In genomic region chr12:89863968-89864367, GRCh38 we compare ENCODE assay signal across 7 cellular contexts.
DNase-seq lines count a peak whose midpoint lies in the region; ATAC-seq, FAIRE-seq and TF ChIP-seq lines count a peak whose summit lies in the region.

No MANE protein-coding gene starts in this region.

- H3K18ac ChIP-seq in mesenchymal stem cell (ENCODE audit: low read depth in 1 of 2, low read length in 2 of 2) = no peak overlapping the region

- H3K4me3 Mint-ChIP-seq in activated CD8-positive, alpha-beta T cell treated with anti-CD3 and anti-CD28 coated beads, Interleukin-2, amount 10 ng/mL, durations not matched to agents 7 days and 5 days = peak overlapping the region; percentile 73

- H3K27me3 ChIP-seq in neutrophil (no peaks in the 10 kb centered on the region), mesenchymal stem cell (ENCODE audit: control insufficient read depth in 1 of 2, insufficient read depth in 1 of 2, low read length in 2 of 2) (no peaks in the 10 kb centered on the region)

- peak overlapping the region in 1 of 2 experiments; percentile 54 for H3K4me3 ChIP-seq in neutrophil (ENCODE audit: low read depth in 1 of 2, low read length in 1 of 2)
- H3K4me3 ChIP-seq in mesenchymal stem cell (ENCODE audit: insufficient read depth in 1 of 2, low read depth in 1 of 2, low read length in 2 of 2) = no peak overlapping the region

- no peak overlapping the region for H3K4ac ChIP-seq in mesenchymal stem cell (ENCODE audit: low read depth in 1 of 2, low read length in 2 of 2)

- FAIRE-seq in H54 (lab: Jason Lieb, UNC) = no peak

- H4K91ac ChIP-seq in mesenchymal stem cell (ENCODE audit: low read length) = no peak overlapping the region

- no peaks in the 10 kb centered on the region for H3K27me3 Mint-ChIP-seq in activated CD8-positive, alpha-beta T cell treated with anti-CD3 and anti-CD28 coated beads, Interleukin-2, amount 10 ng/mL, durations not matched to agents 7 days and 5 days (ENCODE audit: low read depth)

- no peak overlapping the region for H3K14ac ChIP-seq in mesenchymal stem cell (ENCODE audit: low read length in 2 of 2)

- peak overlapping the region; percentile 90 for H3K27ac Mint-ChIP-seq in activated CD8-positive, alpha-beta T cell treated with anti-CD3 and anti-CD28 coated beads, Interleukin-2, amount 10 ng/mL, durations not matched to agents 7 days and 5 days

- H3K4me1 ChIP-seq in neutrophil (ENCODE audit: control insufficient read depth in 1 of 2, insufficient read depth in 1 of 2, low read depth in 1 of 2, low read length in 1 of 2) = peaks cover 28 to 37% of the 10 kb centered on the region in 2 experiments
- H3K4me1 ChIP-seq in mesenchymal stem cell (ENCODE audit: control insufficient read depth, insufficient read depth, low read depth, low read length) = no peaks in the 10 kb centered on the region

- H3K9ac ChIP-seq in mesenchymal stem cell (ENCODE audit: low read length) = no peak overlapping the region

- no peak for DNase-seq in activated CD8-positive, alpha-beta T cell treated with anti-CD3 and anti-CD28 coated beads, Interleukin-2, amount 10 ng/mL, durations not matched to agents 7 days and 5 days
- DNase-seq in mesenchymal stem cell (no peak), H54 (ENCODE audit: insufficient read length, low spot score) (no peak)

- H3K36me3 Mint-ChIP-seq in activated CD8-positive, alpha-beta T cell treated with anti-CD3 and anti-CD28 coated beads, Interleukin-2, amount 10 ng/mL, durations not matched to agents 7 days and 5 days (ENCODE audit: low read depth) = peaks cover 29% of the 10 kb centered on the region

- no peak overlapping the region for H2BK5ac ChIP-seq in mesenchymal stem cell (ENCODE audit: low read depth, low read length, poor library complexity, severe bottlenecking)

- no peak overlapping the region for H3K4me2 ChIP-seq in mesenchymal stem cell (ENCODE audit: low read length, poor library complexity, severe bottlenecking)

- TF ChIP-seq CTCF in neutrophil (IDR thresholded peaks at IDR 0.05) = no peak

- POLR2A ChIA-PET in activated CD8-positive, alpha-beta T cell treated with anti-CD3 and anti-CD28 coated beads, Interleukin-2, amount 10 ng/mL, durations not matched to agents 7 days and 5 days (lab: Charles Lee) = interaction anchor here (0.6 to 2.4 kb wide), 6 partner anchors 16 to 157 kb away, joined by 3 to 17 read pairs (median 4); partner anchors contain the start of gene ATP2B1

- H2BK15ac ChIP-seq in mesenchymal stem cell (ENCODE audit: low read depth, poor library complexity, severe bottlenecking) = no peak overlapping the region

- no peak overlapping the region for H2AFZ ChIP-seq in mesenchymal stem cell (ENCODE audit: low read depth, low read length)

- H3K27ac ChIP-seq in neutrophil (peak overlapping the region; percentile 97), mesenchymal stem cell (ENCODE audit: low read length, poor library complexity, severe bottlenecking) (no peak overlapping the region)

- no peak overlapping the region for H4K8ac ChIP-seq in mesenchymal stem cell (ENCODE audit: low read length)

- no peak overlapping the region for H2BK12ac ChIP-seq in mesenchymal stem cell (ENCODE audit: low read length in 2 of 2)

- no peak overlapping the region for H2BK120ac ChIP-seq in mesenchymal stem cell (ENCODE audit: low read depth, low read length)

- no peak overlapping the region for H3K23ac ChIP-seq in mesenchymal stem cell (ENCODE audit: low read length in 2 of 2)

- H3K9me3 ChIP-seq in neutrophil = no peaks in the 10 kb centered on the region
- H3K9me3 ChIP-seq in mesenchymal stem cell (ENCODE audit: control insufficient read depth, low read length) = no peaks in the 10 kb centered on the region

- H3K36me3 ChIP-seq in neutrophil (no peaks in the 10 kb centered on the region), mesenchymal stem cell (ENCODE audit: control insufficient read depth in 1 of 2, insufficient read depth in 2 of 2, low read depth in 1 of 2, low read length in 2 of 2) (no peaks in the 10 kb centered on the region)

- CTCF ChIA-PET in activated CD8-positive, alpha-beta T cell treated with anti-CD3 and anti-CD28 coated beads, Interleukin-2, amount 10 ng/mL, durations not matched to agents 7 days and 5 days (lab: Charles Lee) = interaction anchor here (0.8 to 1.4 kb wide), 4 partner anchors 17 to 322 kb away, joined by 3 to 4 read pairs (median 3); no protein-coding TSS in a partner anchor

- peak; percentile 32 for ATAC-seq in GM19328 (IDR thresholded peaks at IDR 0.05; ENCODE audit: unreplicated experiment)
- peak; percentile 16 for ATAC-seq in HG03469 (IDR thresholded peaks at IDR 0.05; ENCODE audit: unreplicated experiment)
- ATAC-seq in activated CD8-positive, alpha-beta T cell treated with anti-CD3 and anti-CD28 coated beads, Interleukin-2, amount 10 ng/mL, durations not matched to agents 7 days and 5 days = peak; percentile 61
- ATAC-seq in GM19023 (IDR thresholded peaks at IDR 0.05; ENCODE audit: unreplicated experiment) = no peak

- peaks cover 12% of the 10 kb centered on the region for H3K9me3 Mint-ChIP-seq in activated CD8-positive, alpha-beta T cell treated with anti-CD3 and anti-CD28 coated beads, Interleukin-2, amount 10 ng/mL, durations not matched to agents 7 days and 5 days (ENCODE audit: insufficient read depth)

- no peaks in the 10 kb centered on the region for H3K79me1 ChIP-seq in mesenchymal stem cell (replicated peaks; ENCODE audit: low read length, poor library complexity, severe bottlenecking)

- no peak for TF ChIP-seq POLR2A in H54 (IDR thresholded peaks at IDR 0.05; ENCODE audit: low read depth, low read length)

- no peak overlapping the region for H2AK5ac ChIP-seq in mesenchymal stem cell (ENCODE audit: low read length, severe bottlenecking)

- peaks cover 34% of the 10 kb centered on the region for H3K4me1 Mint-ChIP-seq in activated CD8-positive, alpha-beta T cell treated with anti-CD3 and anti-CD28 coated beads, Interleukin-2, amount 10 ng/mL, durations not matched to agents 7 days and 5 days (ENCODE audit: low read depth)
